In genomic region chr16:74709477-74709877, GRCh38 we compare ENCODE assay signal across 8 cellular contexts. TPM values are rescaled to one million over a fixed set of nuclear protein-coding genes. Genes with fewer than 3 reads are reported as not detected.
DNase-seq lines count a peak whose midpoint lies in the region; ATAC-seq, FAIRE-seq and TF ChIP-seq lines count a peak whose summit lies in the region.

No MANE protein-coding gene starts in this region.

- no peaks in the 10 kb centered on the region for H3K27me3 ChIP-seq in small intestine (ENCODE audit: control insufficient read depth in 2 of 2, insufficient read depth in 2 of 2, low read length in 2 of 2)

- H3K4me3 ChIP-seq in astrocyte of the cerebellum (ENCODE audit: low read depth, low read length) (no peak overlapping the region), small intestine (ENCODE audit: low read depth in 1 of 2, low read length in 2 of 2) (no peak overlapping the region)

- H3K4me1 ChIP-seq in small intestine (ENCODE audit: control insufficient read depth in 2 of 2, insufficient read depth in 1 of 2, low read depth in 1 of 2, low read length in 1 of 2) = no peaks in the 10 kb centered on the region

- peak; percentile 97 for TF ChIP-seq CTCF in astrocyte of the cerebellum (IDR thresholded peaks at IDR 0.05; ENCODE audit: low read depth, low read length, missing control alignments)

- no peaks in the 10 kb centered on the region for H3K9me3 ChIP-seq in small intestine (ENCODE audit: control insufficient read depth, low read depth)

- in situ Hi-C loops in astrocyte of the cerebellum (cut with HindIII; ENCODE audit: low sequenced_read_pairs) = no loop called here

- H3K36me3 ChIP-seq in small intestine (ENCODE audit: control insufficient read depth in 2 of 2, insufficient read depth in 2 of 2, low read length in 2 of 2) = no peaks in the 10 kb centered on the region

- no peak overlapping the region for H3K27ac ChIP-seq in small intestine (ENCODE audit: low read depth in 1 of 2, low read length in 1 of 2)

- DNase-seq in NCI-H2081 treated with DMSO at 0.1 percent for 48 hours (lab: John Stamatoyannopoulos, UW) = peak; percentile 4
- peak; percentile 46 for DNase-seq in astrocyte of the cerebellum (ENCODE audit: low read depth)
- peak; percentile 86 to 94 for DNase-seq in hippocampal formation (lab: John Stamatoyannopoulos, UW)
- DNase-seq in small intestine = peak; percentile 85

- ATAC-seq in GM18498 (IDR thresholded peaks at IDR 0.05; ENCODE audit: unreplicated experiment) = peak; percentile 95
- peak; percentile 81 for ATAC-seq in HG02884 (IDR thresholded peaks at IDR 0.05; ENCODE audit: unreplicated experiment)
- ATAC-seq in GM18520 (IDR thresholded peaks at IDR 0.05; ENCODE audit: unreplicated experiment) = no peak

- FAIRE-seq in TTC549 (lab: Jason Lieb, UNC) (peak; percentile 25), small intestine (lab: Jason Lieb, UNC) (no peak)

- WGBS in small intestine, 3 donors = 0 to 2% (median 1%) methylated on average over 6 of the region's 6 CpGs

RNA-seq across cellular contexts. Expression of gene MLKL, which starts 8.8 kb away (rescaled TPM):
- 10 to 100 TPM in 2 of 3 donors, 1 to 10 TPM in 1; 6.5 to 18.9 (median 12.3) TPM for polyA plus RNA-seq in small intestine

RNA-seq across cellular contexts. Expression of gene RFWD3, which starts 42.8 kb away (rescaled TPM):
- 10 to 100 TPM in 2 of 3 donors, 1 to 10 TPM in 1; 5.8 to 11.6 (median 10.6) TPM for polyA plus RNA-seq in small intestine

Comparison
In these comparisons a context has a peak if more than half of its experiments do, and no peak if none do; other contexts are left out.
1. DNase-seq: peak in every context shown above with its lines; median percentile 90 in hippocampal formation; 85 in small intestine; 46 in astrocyte of the cerebellum; 4 in NCI-H2081 treated with DMSO at 0.1 percent for 48 hours.